ENCODE assay signal across 9 cellular contexts in genomic region chr18:9869713-9870430, GRCh38. TPM values are rescaled to one million over a fixed set of nuclear protein-coding genes. Genes with fewer than 3 reads are reported as not detected.
DNase-seq lines count a peak whose midpoint lies in the region; ATAC-seq, FAIRE-seq and TF ChIP-seq lines count a peak whose summit lies in the region.
"Had no signal": no experiment of that assay in that cellular context is flagged by ENCODE, and none has a peak within 500 bp of the region (broad histone marks: within the 10 kb centered on the region; RNA-seq: fewer than 3 reads in every experiment).

No MANE protein-coding gene starts in this region.

- no peaks in the 10 kb centered on the region for H3K27me3 Mint-ChIP-seq in chondrocyte (ENCODE audit: low read depth)
- H3K27me3 Mint-ChIP-seq: activated naive CD8-positive, alpha-beta T cell had no signal

- no peak for TF ChIP-seq CTCF in AG10803 (conservative IDR thresholded peaks at IDR 0.05; ENCODE audit: low read length)
- TF ChIP-seq CTCF in chondrocyte (IDR thresholded peaks at IDR 0.05) = no peak
- TF ChIP-seq CTCF in pancreas (IDR thresholded peaks at IDR 0.05) = no peak

- no peak overlapping the region for H3K4me3 ChIP-seq in AG10803 (ENCODE audit: low read length)
- no peak overlapping the region for H3K4me3 ChIP-seq in pancreas

- H3K4me1 ChIP-seq in pancreas = peaks cover 0 to 12% (median 0%) of the 10 kb centered on the region in 3 donors

- ATAC-seq in GM21526 (IDR thresholded peaks at IDR 0.05; ENCODE audit: low FRiP score, unreplicated experiment) (peak; percentile 66), pancreas (peak; percentile 38 to 86 (median 85)), GM21423 (IDR thresholded peaks at IDR 0.05; ENCODE audit: unreplicated experiment) (no peak)

- peaks cover 7% of the 10 kb centered on the region for H3K36me3 Mint-ChIP-seq in chondrocyte (ENCODE audit: low read depth)
- H3K36me3 Mint-ChIP-seq: activated naive CD8-positive, alpha-beta T cell had no signal

- H3K9me3 Mint-ChIP-seq in chondrocyte (ENCODE audit: low read depth) = peaks cover 13% of the 10 kb centered on the region

- H3K27me3 ChIP-seq in pancreas = no peaks in the 10 kb centered on the region

- intact Hi-C loops in pancreas (cut with DNase I) = no loop called here

- no peak overlapping the region for H3K27ac ChIP-seq in pancreas

- no peaks in the 10 kb centered on the region for H3K9me3 ChIP-seq in pancreas

- no peak for FAIRE-seq in pancreas (lab: Jason Lieb, UNC)

- H3K4me3 Mint-ChIP-seq in chondrocyte (ENCODE audit: unreplicated experiment) = no peak overlapping the region
- H3K4me3 Mint-ChIP-seq: activated naive CD8-positive, alpha-beta T cell had no signal

- DNase-seq in AG10803 (ENCODE audit: low read depth) = peak; percentile 75
- peak; percentile 77 for DNase-seq in LoVo (ENCODE audit: low spot score)
- no peak for DNase-seq in chondrocyte (ENCODE audit: low spot score)
- DNase-seq in pancreas = peak in 1 of 6 donors; percentile 20
- DNase-seq in NK-92 (lab: John Stamatoyannopoulos, UW; ENCODE audit: unreplicated experiment) = no peak
- DNase-seq in NCI-H1930 (lab: John Stamatoyannopoulos, UW) = no peak

- 61 to 62% methylated on average over 9 of the region's 9 CpGs for WGBS in pancreas, 2 donors

- no peaks in the 10 kb centered on the region for H3K36me3 ChIP-seq in pancreas

- peak overlapping the region; percentile 18 for H3K27ac Mint-ChIP-seq in chondrocyte (ENCODE audit: unreplicated experiment)
- H3K27ac Mint-ChIP-seq: activated naive CD8-positive, alpha-beta T cell had no signal

- H3K4me1 Mint-ChIP-seq in chondrocyte (ENCODE audit: low read depth) = peaks cover 22% of the 10 kb centered on the region

RNA-seq across cellular contexts. Expression of gene TXNDC2, which starts 15.9 kb away (rescaled TPM):
- total RNA-seq in chondrocyte (0.17 to 0.41 TPM (median 0.28 TPM) in 3 replicates), pancreas (not detected)
- not detected for polyA plus RNA-seq in pancreas

RNA-seq across cellular contexts. Expression of gene VAPA, which starts 43.9 kb away (rescaled TPM):
- total RNA-seq in chondrocyte (125 to 143 TPM (median 141 TPM) in 3 replicates), pancreas (100 to 1,000 TPM in 2 of 6 donors, 10 to 100 TPM in 4; 85.7 to 117 (median 99.5) TPM)
- 10 to 100 TPM; 33.5 to 80.3 TPM for polyA plus RNA-seq in pancreas

Comparison
In these comparisons a context has a peak if more than half of its experiments do, and no peak if none do; other contexts are left out.
1. DNase-seq: peak in AG10803 (single experiment) and LoVo (single experiment); none in chondrocyte (single experiment), NK-92 (single experiment) and NCI-H1930 (0 of 2).